In genomic region chr5:149593370-149593769, GRCh38 we compare ENCODE assay signal across 8 cellular contexts.
"Had no signal": no experiment of that assay in that cellular context is flagged by ENCODE, and none has a peak within 500 bp of the region (broad histone marks: within the 10 kb centered on the region; RNA-seq: fewer than 3 reads in every experiment).

No MANE protein-coding gene starts in this region.

- H3K9me3 Mint-ChIP-seq: GM23338, H9 had no signal

- H3K27ac Mint-ChIP-seq: GM23338, H9 had no signal

- H3K4me3 Mint-ChIP-seq: GM23338, H9 had no signal

- DNase-seq: H9, HCEC 1CT, KG1 had no signal

- ATAC-seq: GM23338, K562 had no signal

- H3K4me3 ChIP-seq: GM23338, K562 had no signal

- H3K4me2 ChIP-seq: GM23338 had no signal

- FAIRE-seq: H1, H54, HTR-8/SVneo, K562 had no signal
